11 cellular contexts compared by ENCODE assay signal in genomic region chr10:101367569-101368453, GRCh38. TPM values are rescaled to one million over a fixed set of nuclear protein-coding genes. Genes with fewer than 3 reads are reported as not detected.
DNase-seq lines count a peak whose midpoint lies in the region; ATAC-seq, FAIRE-seq and TF ChIP-seq lines count a peak whose summit lies in the region.
"Had no signal": no experiment of that assay in that cellular context is flagged by ENCODE, and none has a peak within 500 bp of the region (broad histone marks: within the 10 kb centered on the region; RNA-seq: fewer than 3 reads in every experiment).

No MANE protein-coding gene starts in this region.

- H3K27ac Mint-ChIP-seq in CD14-positive monocyte, result no peak overlapping the region
- H3K27ac Mint-ChIP-seq: natural killer cell treated with Interleukin-12 subunit alpha and Interleukin-12 subunit beta and Interleukin-15 and Interleukin-18, amount 100 ng/mL, for 72 hours had no signal

- H3K27me3 Mint-ChIP-seq in CD14-positive monocyte (ENCODE audit: low read depth in 3 of 3), result no peaks in the 10 kb centered on the region
- H3K27me3 Mint-ChIP-seq: natural killer cell treated with Interleukin-12 subunit alpha and Interleukin-12 subunit beta and Interleukin-15 and Interleukin-18, amount 100 ng/mL, for 72 hours had no signal

- H2AFZ ChIP-seq in GM12878 (ENCODE audit: control insufficient read depth, low read depth, low read length), result no peak overlapping the region

- in situ Hi-C loops in GM12878 (cut with MboI), result no loop called here

- RAD21 ChIA-PET in GM12878 (lab: Charles Lee; ENCODE audit: unreplicated experiment), result no interaction called here

- H3K4me3 Mint-ChIP-seq in CD14-positive monocyte, result no peak overlapping the region
- H3K4me3 Mint-ChIP-seq: natural killer cell treated with Interleukin-12 subunit alpha and Interleukin-12 subunit beta and Interleukin-15 and Interleukin-18, amount 100 ng/mL, for 72 hours had no signal

- SMC1A ChIA-PET in GM12878 (lab: Charles Lee; ENCODE audit: uncharacterized antibody, unreplicated experiment), result interaction anchor here (0.7 to 0.9 kb wide), 2 partner anchors 19 to 76 kb away, joined by 3 read pairs; no protein-coding TSS in a partner anchor

- TF ChIP-seq CTCF in GM12878 (IDR thresholded peaks at IDR 0.05 in 2 of 3, conservative IDR thresholded peaks at IDR 0.05 in 1 of 3; ENCODE audit: control insufficient read depth in 2 of 3, extremely low read depth in 1 of 3, insufficient read depth in 1 of 3, low read depth in 3 of 3, low read length in 3 of 3) (no peak), omental fat pad (IDR thresholded peaks at IDR 0.05) (no peak), esophagus muscularis mucosa (IDR thresholded peaks at IDR 0.05) (no peak), CD14-positive monocyte (IDR thresholded peaks at IDR 0.05) (no peak)

- no peak for FAIRE-seq in GM12878 (lab: Jason Lieb, UNC)
- FAIRE-seq: GM18507 had no signal

- H3K9ac ChIP-seq in GM12878 (ENCODE audit: control insufficient read depth, insufficient read depth, low read length), result no peak overlapping the region

- intact Hi-C loops in GM12878 (cut with micrococcal nuclease; ENCODE audit: unreplicated experiment), result no loop called here
- intact Hi-C loops in esophagus muscularis mucosa (cut with DNase I), result no loop called here
- intact Hi-C loops in CD14-positive monocyte (cut with micrococcal nuclease), result no loop called here

- H4K20me1 ChIP-seq in GM12878 (ENCODE audit: control insufficient read depth, insufficient read depth), result no peaks in the 10 kb centered on the region

- H3K9me3 ChIP-seq in GM12878 (replicated peaks; ENCODE audit: control insufficient read depth, insufficient read depth, low read length) (no peaks in the 10 kb centered on the region), esophagus muscularis mucosa (no peaks in the 10 kb centered on the region)
- H3K9me3 ChIP-seq: gastrocnemius medialis had no signal

- CTCF ChIA-PET in GM12878 (lab: Yijun Ruan, JAX), result interaction anchor here (0.9 to 1.1 kb wide), 2 partner anchors 88 to 99 kb away, joined by 3 to 4 read pairs; no protein-coding TSS in a partner anchor

- peak; percentile 97 for DNase-seq in ELR (ENCODE audit: low read depth)
- peak; percentile 81 for DNase-seq in LHCN-M2 (ENCODE audit: low read depth)
- DNase-seq in GM12878 (ENCODE audit: low read depth, low spot score), result no peak
- DNase-seq in omental fat pad (ENCODE audit: low spot score), result no peak
- no peak for DNase-seq in esophagus muscularis mucosa (ENCODE audit: extremely low spot score)
- no peak for DNase-seq in T-helper 9 cell
- DNase-seq in CD14-positive monocyte (ENCODE audit: low spot score), result no peak
- DNase-seq: gastrocnemius medialis had no signal

- no peaks in the 10 kb centered on the region for H3K4me1 ChIP-seq in GM12878 (ENCODE audit: control insufficient read depth, insufficient read depth, low read length)
- peaks cover 8 to 17% (median 12%) of the 10 kb centered on the region in 4 donors for H3K4me1 ChIP-seq in esophagus muscularis mucosa

- H3K4me3 ChIP-seq in GM12878 (no peak overlapping the region), esophagus muscularis mucosa (no peak overlapping the region)
- H3K4me3 ChIP-seq: gastrocnemius medialis had no signal

- peaks cover 24 to 32% of the 10 kb centered on the region in 2 donors for H3K36me3 Mint-ChIP-seq in CD14-positive monocyte
- H3K36me3 Mint-ChIP-seq: natural killer cell treated with Interleukin-12 subunit alpha and Interleukin-12 subunit beta and Interleukin-15 and Interleukin-18, amount 100 ng/mL, for 72 hours had no signal

- no peaks in the 10 kb centered on the region for H3K4me1 Mint-ChIP-seq in CD14-positive monocyte

- TF ChIP-seq POLR2A in GM12878 (IDR thresholded peaks at IDR 0.05; ENCODE audit: low read depth, low read length) (no peak), esophagus muscularis mucosa (IDR thresholded peaks at IDR 0.05; ENCODE audit: low read depth) (no peak)

- H3K36me3 ChIP-seq in GM12878 (ENCODE audit: control insufficient read depth in 2 of 2, insufficient read depth in 2 of 2, low read length in 1 of 2) (no peaks in the 10 kb centered on the region), esophagus muscularis mucosa (peaks cover 0 to 9% (median 6%) of the 10 kb centered on the region in 4 donors)
- H3K36me3 ChIP-seq: gastrocnemius medialis had no signal

- no peaks in the 10 kb centered on the region for H3K79me2 ChIP-seq in GM12878 (ENCODE audit: control insufficient read depth, insufficient read depth, low read length)

- TF ChIP-seq EP300 in GM12878 (IDR thresholded peaks at IDR 0.05; ENCODE audit: borderline replicate concordance in 1 of 2, control insufficient read depth in 1 of 2, low read depth in 2 of 2, low read length in 2 of 2), result no peak
- no peak for TF ChIP-seq EP300 in esophagus muscularis mucosa (IDR thresholded peaks at IDR 0.05)

- no peaks in the 10 kb centered on the region for H3K27me3 ChIP-seq in GM12878 (replicated peaks in 1 of 2; ENCODE audit: control insufficient read depth in 2 of 2, insufficient read depth in 2 of 2, low read length in 1 of 2)
- H3K27me3 ChIP-seq in esophagus muscularis mucosa, result no peaks in the 10 kb centered on the region
- H3K27me3 ChIP-seq: gastrocnemius medialis had no signal

- peaks cover 0 to 1% (median 0%) of the 10 kb centered on the region in 7 donors for H3K9me3 Mint-ChIP-seq in CD14-positive monocyte
- H3K9me3 Mint-ChIP-seq: natural killer cell treated with Interleukin-12 subunit alpha and Interleukin-12 subunit beta and Interleukin-15 and Interleukin-18, amount 100 ng/mL, for 72 hours had no signal

- no TSS peak for BruUV-seq in GM12878 (replicated peaks; lab: Mats Ljungman, UMichigan)

- POLR2A ChIA-PET in GM12878 (lab: Charles Lee), result no interaction called here

- no peak for ATAC-seq in GM12878
- peak; percentile 92 for ATAC-seq in omental fat pad (ENCODE audit: low FRiP score)
- ATAC-seq: natural killer cell treated with Interleukin-12 subunit alpha and Interleukin-12 subunit beta and Interleukin-15 and Interleukin-18, amount 100 ng/mL, for 72 hours; Right ventricle myocardium inferior had no signal

- no peak overlapping the region for H3K4me2 ChIP-seq in GM12878 (ENCODE audit: control insufficient read depth, insufficient read depth)

- TF ChIP-seq RAD21 in GM12878 (IDR thresholded peaks at IDR 0.05; ENCODE audit: insufficient read depth, low read depth, low read length), result no peak

- no peak overlapping the region for H3K27ac ChIP-seq in GM12878 (ENCODE audit: control insufficient read depth, insufficient read depth)
- no peak overlapping the region for H3K27ac ChIP-seq in esophagus muscularis mucosa (replicated peaks in 1 of 4)

- WGBS in GM12878 (ENCODE audit: insufficient coverage, insufficient replicate concordance, low lambda C conversion rate, missing lambda C conversion rate), result 97% methylated on average over 9 of the region's 9 CpGs
- WGBS in esophagus muscularis mucosa, result 84% methylated on average over 9 of the region's 9 CpGs

TF ChIP-seq in GM12878, 131 proteins besides CTCF, POLR2A, EP300 and RAD21 (continues in another document):
- no peak for TF ChIP-seq TAF1 (IDR thresholded peaks at IDR 0.05; ENCODE audit: borderline replicate concordance, low read depth, low read length)
- no peak for TF ChIP-seq SMAD1 (IDR thresholded peaks at IDR 0.05; ENCODE audit: low read depth, partially characterized antibody)
- TF ChIP-seq ZNF24 (IDR thresholded peaks at IDR 0.05), result no peak
- TF ChIP-seq PKNOX1 (IDR thresholded peaks at IDR 0.05), result peak; percentile 38; the same call in 1 of the 2 replicates

RNA-seq across cellular contexts. Expression of gene BTRC, which starts 13.8 kb away (rescaled TPM):
- total RNA-seq in LHCN-M2 (2014; rRNA removed) (7.2 and 8.3 TPM in 2 replicates), GM12878 (2014; rRNA removed) (4.7 and 5.6 TPM in 2 replicates), GM12878 (2014; rRNA removed; fragmentation: Illumina TruSeq; extraction: Trizol) (8.5 and 8.6 TPM in 2 replicates), GM12878 (2021) (12.7 and 14.8 TPM in 2 replicates), omental fat pad (10 to 100 TPM in 3 of 4 donors, 1 to 10 TPM in 1; 9.2 to 14.4 (median 14.0) TPM), esophagus muscularis mucosa (10 to 100 TPM; 10.1 to 20.0 (median 10.4) TPM)
- polyA plus RNA-seq in LHCN-M2 (2012), result 4.9 TPM
- total RNA-seq in GM12878 (2013; cell fraction: nucleolus; rRNA removed), result 28.1 and 31.4 TPM in 2 replicates
- 4.3 TPM for polyA plus RNA-seq in GM12878 (2011; ENCODE audit: low read depth)
- polyA plus RNA-seq in GM12878 (2011; rRNA removed) (18.6 and 26.4 TPM in 2 replicates), GM12878 (2014; fragmentation: Illumina TruSeq; extraction: Trizol) (8.8 and 11.3 TPM in 2 replicates), GM12878 (2014; fragmentation: Nextera tagmentation; extraction: Ambion mirVana) (1 to 10 TPM; 2.2 to 3.2 TPM), GM12878 (2014; rRNA removed) (6.5 and 7.8 TPM in 2 replicates), GM12878 (2016; fragmentation: Nextera tagmentation; extraction: Ambion mirVana) (10 to 100 TPM; 10.4 to 10.8 TPM), CD14-positive monocyte (1 to 10 TPM; 2.8 to 4.3 TPM)
- 9.2 and 10.1 TPM in 2 replicates for polyA plus RNA-seq in GM12878 (2011; cell fraction: cytosol; rRNA removed)
- polyA plus RNA-seq in GM12878 (2011; cell fraction: nucleus; rRNA removed), result 13.6 and 14.8 TPM in 2 replicates
- 4.4 and 5.7 TPM in 2 replicates for polyA plus RNA-seq in GM12878 (2012)
- 19.8 and 25.5 TPM in 2 replicates for polyA minus RNA-seq in GM12878 (2011; rRNA and poly(A)+ RNA removed)
- polyA minus RNA-seq in GM12878 (2011; cell fraction: cytosol; rRNA and poly(A)+ RNA removed), result 3.3 and 4.1 TPM in 2 replicates
- polyA minus RNA-seq in GM12878 (2011; cell fraction: nucleus; rRNA and poly(A)+ RNA removed), result 6.2 and 12.7 TPM in 2 replicates

Comparison
In these comparisons a context has a peak if more than half of its experiments do, and no peak if none do; other contexts are left out.
1. DNase-seq: peak in ELR (single experiment) and LHCN-M2 (single experiment); none in GM12878 (single experiment), omental fat pad (single experiment), esophagus muscularis mucosa (single experiment), T-helper 9 cell (single experiment) and CD14-positive monocyte (single experiment).